1 cellular context compared by ENCODE assay signal in genomic region chr6:26216886-26217713, GRCh38.
TF ChIP-seq lines count a peak whose summit lies in the region.

No MANE protein-coding gene starts in this region.

TF ChIP-seq in HepG2, 621 proteins besides CTCF, POLR2A, EP300 and RAD21 (continued from another document and continues in another):
- peak; percentile 55; the same call in 1 of the 2 replicates for TF ChIP-seq ZNF773 (CRISPR knock-in tag; IDR thresholded peaks at IDR 0.05; ENCODE audit: borderline replicate concordance)
- no peak for TF ChIP-seq ZNF24 (IDR thresholded peaks at IDR 0.05)
- TF ChIP-seq KLF12 (CRISPR knock-in tag; IDR thresholded peaks at IDR 0.05; ENCODE audit: borderline replicate concordance), result peak; percentile 90; the same call in 1 of the 2 replicates
- peak; percentile 92 for TF ChIP-seq ZNF766 (CRISPR knock-in tag; IDR thresholded peaks at IDR 0.05; ENCODE audit: borderline replicate concordance)
- TF ChIP-seq ZSCAN20 (CRISPR knock-in tag; IDR thresholded peaks at IDR 0.05; ENCODE audit: borderline replicate concordance), result no peak
- peak; percentile 97 for TF ChIP-seq ZNF280B (CRISPR knock-in tag; IDR thresholded peaks at IDR 0.05; ENCODE audit: borderline replicate concordance)
- peak; percentile 90 for TF ChIP-seq ZNF619 (CRISPR knock-in tag; IDR thresholded peaks at IDR 0.05)
- no peak for TF ChIP-seq ETS1 (CRISPR knock-in tag; IDR thresholded peaks at IDR 0.05)
- TF ChIP-seq, protein P1, sequence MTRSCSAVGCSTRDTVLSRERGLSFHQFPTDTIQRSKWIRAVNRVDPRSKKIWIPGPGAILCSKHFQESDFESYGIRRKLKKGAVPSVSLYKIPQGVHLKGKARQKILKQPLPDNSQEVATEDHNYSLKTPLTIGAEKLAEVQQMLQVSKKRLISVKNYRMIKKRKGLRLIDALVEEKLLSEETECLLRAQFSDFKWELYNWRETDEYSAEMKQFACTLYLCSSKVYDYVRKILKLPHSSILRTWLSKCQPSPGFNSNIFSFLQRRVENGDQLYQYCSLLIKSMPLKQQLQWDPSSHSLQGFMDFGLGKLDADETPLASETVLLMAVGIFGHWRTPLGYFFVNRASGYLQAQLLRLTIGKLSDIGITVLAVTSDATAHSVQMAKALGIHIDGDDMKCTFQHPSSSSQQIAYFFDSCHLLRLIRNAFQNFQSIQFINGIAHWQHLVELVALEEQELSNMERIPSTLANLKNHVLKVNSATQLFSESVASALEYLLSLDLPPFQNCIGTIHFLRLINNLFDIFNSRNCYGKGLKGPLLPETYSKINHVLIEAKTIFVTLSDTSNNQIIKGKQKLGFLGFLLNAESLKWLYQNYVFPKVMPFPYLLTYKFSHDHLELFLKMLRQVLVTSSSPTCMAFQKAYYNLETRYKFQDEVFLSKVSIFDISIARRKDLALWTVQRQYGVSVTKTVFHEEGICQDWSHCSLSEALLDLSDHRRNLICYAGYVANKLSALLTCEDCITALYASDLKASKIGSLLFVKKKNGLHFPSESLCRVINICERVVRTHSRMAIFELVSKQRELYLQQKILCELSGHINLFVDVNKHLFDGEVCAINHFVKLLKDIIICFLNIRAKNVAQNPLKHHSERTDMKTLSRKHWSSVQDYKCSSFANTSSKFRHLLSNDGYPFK (CRISPR knock-in tag; IDR thresholded peaks at IDR 0.05; ENCODE audit: borderline replicate concordance), result peak; percentile 71; the same call in 1 of the 2 replicates
- no peak for TF ChIP-seq IRF2 (CRISPR knock-in tag; IDR thresholded peaks at IDR 0.05)
- no peak for TF ChIP-seq SRSF4 (IDR thresholded peaks at IDR 0.05; ENCODE audit: low read depth, low read length, poor library complexity, severe bottlenecking)
- TF ChIP-seq CHD2 (IDR thresholded peaks at IDR 0.05; ENCODE audit: low read depth, low read length), result peak; percentile 92
- TF ChIP-seq, protein P2, sequence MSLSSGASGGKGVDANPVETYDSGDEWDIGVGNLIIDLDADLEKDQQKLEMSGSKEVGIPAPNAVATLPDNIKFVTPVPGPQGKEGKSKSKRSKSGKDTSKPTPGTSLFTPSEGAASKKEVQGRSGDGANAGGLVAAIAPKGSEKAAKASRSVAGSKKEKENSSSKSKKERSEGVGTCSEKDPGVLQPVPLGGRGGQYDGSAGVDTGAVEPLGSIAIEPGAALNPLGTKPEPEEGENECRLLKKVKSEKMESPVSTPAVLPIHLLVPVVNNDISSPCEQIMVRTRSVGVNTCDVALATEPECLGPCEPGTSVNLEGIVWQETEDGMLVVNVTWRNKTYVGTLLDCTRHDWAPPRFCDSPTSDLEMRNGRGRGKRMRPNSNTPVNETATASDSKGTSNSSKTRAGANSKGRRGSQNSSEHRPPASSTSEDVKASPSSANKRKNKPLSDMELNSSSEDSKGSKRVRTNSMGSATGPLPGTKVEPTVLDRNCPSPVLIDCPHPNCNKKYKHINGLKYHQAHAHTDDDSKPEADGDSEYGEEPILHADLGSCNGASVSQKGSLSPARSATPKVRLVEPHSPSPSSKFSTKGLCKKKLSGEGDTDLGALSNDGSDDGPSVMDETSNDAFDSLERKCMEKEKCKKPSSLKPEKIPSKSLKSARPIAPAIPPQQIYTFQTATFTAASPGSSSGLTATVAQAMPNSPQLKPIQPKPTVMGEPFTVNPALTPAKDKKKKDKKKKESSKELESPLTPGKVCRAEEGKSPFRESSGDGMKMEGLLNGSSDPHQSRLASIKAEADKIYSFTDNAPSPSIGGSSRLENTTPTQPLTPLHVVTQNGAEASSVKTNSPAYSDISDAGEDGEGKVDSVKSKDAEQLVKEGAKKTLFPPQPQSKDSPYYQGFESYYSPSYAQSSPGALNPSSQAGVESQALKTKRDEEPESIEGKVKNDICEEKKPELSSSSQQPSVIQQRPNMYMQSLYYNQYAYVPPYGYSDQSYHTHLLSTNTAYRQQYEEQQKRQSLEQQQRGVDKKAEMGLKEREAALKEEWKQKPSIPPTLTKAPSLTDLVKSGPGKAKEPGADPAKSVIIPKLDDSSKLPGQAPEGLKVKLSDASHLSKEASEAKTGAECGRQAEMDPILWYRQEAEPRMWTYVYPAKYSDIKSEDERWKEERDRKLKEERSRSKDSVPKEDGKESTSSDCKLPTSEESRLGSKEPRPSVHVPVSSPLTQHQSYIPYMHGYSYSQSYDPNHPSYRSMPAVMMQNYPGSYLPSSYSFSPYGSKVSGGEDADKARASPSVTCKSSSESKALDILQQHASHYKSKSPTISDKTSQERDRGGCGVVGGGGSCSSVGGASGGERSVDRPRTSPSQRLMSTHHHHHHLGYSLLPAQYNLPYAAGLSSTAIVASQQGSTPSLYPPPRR (CRISPR knock-in tag; IDR thresholded peaks at IDR 0.05; ENCODE audit: borderline replicate concordance), result peak; percentile 72; the same call in 1 of the 2 replicates
- no peak for TF ChIP-seq ZNF775 (CRISPR knock-in tag; IDR thresholded peaks at IDR 0.05; ENCODE audit: borderline replicate concordance)
- TF ChIP-seq PITX1 (CRISPR knock-in tag; IDR thresholded peaks at IDR 0.05), result peak; percentile 87
- no peak for TF ChIP-seq ZNF790 (CRISPR knock-in tag; IDR thresholded peaks at IDR 0.05; ENCODE audit: borderline replicate concordance)
- TF ChIP-seq SOX6 (IDR thresholded peaks at IDR 0.05), result no peak
- TF ChIP-seq SOX6 (CRISPR knock-in tag; IDR thresholded peaks at IDR 0.05), result peak; percentile 69
- TF ChIP-seq, protein P3, sequence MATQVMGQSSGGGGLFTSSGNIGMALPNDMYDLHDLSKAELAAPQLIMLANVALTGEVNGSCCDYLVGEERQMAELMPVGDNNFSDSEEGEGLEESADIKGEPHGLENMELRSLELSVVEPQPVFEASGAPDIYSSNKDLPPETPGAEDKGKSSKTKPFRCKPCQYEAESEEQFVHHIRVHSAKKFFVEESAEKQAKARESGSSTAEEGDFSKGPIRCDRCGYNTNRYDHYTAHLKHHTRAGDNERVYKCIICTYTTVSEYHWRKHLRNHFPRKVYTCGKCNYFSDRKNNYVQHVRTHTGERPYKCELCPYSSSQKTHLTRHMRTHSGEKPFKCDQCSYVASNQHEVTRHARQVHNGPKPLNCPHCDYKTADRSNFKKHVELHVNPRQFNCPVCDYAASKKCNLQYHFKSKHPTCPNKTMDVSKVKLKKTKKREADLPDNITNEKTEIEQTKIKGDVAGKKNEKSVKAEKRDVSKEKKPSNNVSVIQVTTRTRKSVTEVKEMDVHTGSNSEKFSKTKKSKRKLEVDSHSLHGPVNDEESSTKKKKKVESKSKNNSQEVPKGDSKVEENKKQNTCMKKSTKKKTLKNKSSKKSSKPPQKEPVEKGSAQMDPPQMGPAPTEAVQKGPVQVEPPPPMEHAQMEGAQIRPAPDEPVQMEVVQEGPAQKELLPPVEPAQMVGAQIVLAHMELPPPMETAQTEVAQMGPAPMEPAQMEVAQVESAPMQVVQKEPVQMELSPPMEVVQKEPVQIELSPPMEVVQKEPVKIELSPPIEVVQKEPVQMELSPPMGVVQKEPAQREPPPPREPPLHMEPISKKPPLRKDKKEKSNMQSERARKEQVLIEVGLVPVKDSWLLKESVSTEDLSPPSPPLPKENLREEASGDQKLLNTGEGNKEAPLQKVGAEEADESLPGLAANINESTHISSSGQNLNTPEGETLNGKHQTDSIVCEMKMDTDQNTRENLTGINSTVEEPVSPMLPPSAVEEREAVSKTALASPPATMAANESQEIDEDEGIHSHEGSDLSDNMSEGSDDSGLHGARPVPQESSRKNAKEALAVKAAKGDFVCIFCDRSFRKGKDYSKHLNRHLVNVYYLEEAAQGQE (IDR thresholded peaks at IDR 0.05; ENCODE audit: borderline replicate concordance in 1 of 2, low read depth in 1 of 2, low read length in 2 of 2), result peak in 1 of 2 experiments; percentile 16; a peak in 1 of 4 replicates
- TF ChIP-seq ZNF724P (CRISPR knock-in tag; IDR thresholded peaks at IDR 0.05; ENCODE audit: borderline replicate concordance), result no peak; the same call in 1 of the 2 replicates
- peak; percentile 62 for TF ChIP-seq USF2 (IDR thresholded peaks at IDR 0.05; ENCODE audit: low read depth, low read length)
- peak; percentile 77 for TF ChIP-seq USF2 (CRISPR knock-in tag; IDR thresholded peaks at IDR 0.05; ENCODE audit: borderline replicate concordance)
- TF ChIP-seq JUND (CRISPR knock-in tag; IDR thresholded peaks at IDR 0.05), result peak; percentile 68; the same call in 1 of the 2 replicates
- TF ChIP-seq, protein P4, sequence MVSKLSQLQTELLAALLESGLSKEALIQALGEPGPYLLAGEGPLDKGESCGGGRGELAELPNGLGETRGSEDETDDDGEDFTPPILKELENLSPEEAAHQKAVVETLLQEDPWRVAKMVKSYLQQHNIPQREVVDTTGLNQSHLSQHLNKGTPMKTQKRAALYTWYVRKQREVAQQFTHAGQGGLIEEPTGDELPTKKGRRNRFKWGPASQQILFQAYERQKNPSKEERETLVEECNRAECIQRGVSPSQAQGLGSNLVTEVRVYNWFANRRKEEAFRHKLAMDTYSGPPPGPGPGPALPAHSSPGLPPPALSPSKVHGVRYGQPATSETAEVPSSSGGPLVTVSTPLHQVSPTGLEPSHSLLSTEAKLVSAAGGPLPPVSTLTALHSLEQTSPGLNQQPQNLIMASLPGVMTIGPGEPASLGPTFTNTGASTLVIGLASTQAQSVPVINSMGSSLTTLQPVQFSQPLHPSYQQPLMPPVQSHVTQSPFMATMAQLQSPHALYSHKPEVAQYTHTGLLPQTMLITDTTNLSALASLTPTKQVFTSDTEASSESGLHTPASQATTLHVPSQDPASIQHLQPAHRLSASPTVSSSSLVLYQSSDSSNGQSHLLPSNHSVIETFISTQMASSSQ (IDR thresholded peaks at IDR 0.05; ENCODE audit: low read depth), result no peak
- TF ChIP-seq, protein P4 (CRISPR knock-in tag; IDR thresholded peaks at IDR 0.05; ENCODE audit: borderline replicate concordance), result no peak
- TF ChIP-seq, protein P5, sequence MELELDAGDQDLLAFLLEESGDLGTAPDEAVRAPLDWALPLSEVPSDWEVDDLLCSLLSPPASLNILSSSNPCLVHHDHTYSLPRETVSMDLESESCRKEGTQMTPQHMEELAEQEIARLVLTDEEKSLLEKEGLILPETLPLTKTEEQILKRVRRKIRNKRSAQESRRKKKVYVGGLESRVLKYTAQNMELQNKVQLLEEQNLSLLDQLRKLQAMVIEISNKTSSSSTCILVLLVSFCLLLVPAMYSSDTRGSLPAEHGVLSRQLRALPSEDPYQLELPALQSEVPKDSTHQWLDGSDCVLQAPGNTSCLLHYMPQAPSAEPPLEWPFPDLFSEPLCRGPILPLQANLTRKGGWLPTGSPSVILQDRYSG (CRISPR knock-in tag; IDR thresholded peaks at IDR 0.05), result no peak
- TF ChIP-seq, protein P6, sequence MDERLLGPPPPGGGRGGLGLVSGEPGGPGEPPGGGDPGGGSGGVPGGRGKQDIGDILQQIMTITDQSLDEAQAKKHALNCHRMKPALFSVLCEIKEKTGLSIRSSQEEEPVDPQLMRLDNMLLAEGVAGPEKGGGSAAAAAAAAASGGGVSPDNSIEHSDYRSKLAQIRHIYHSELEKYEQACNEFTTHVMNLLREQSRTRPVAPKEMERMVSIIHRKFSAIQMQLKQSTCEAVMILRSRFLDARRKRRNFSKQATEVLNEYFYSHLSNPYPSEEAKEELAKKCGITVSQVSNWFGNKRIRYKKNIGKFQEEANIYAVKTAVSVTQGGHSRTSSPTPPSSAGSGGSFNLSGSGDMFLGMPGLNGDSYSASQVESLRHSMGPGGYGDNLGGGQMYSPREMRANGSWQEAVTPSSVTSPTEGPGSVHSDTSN (CRISPR knock-in tag; IDR thresholded peaks at IDR 0.05), result no peak
- no peak; the same call in 1 of the 2 replicates for TF ChIP-seq ZKSCAN8 (CRISPR knock-in tag; IDR thresholded peaks at IDR 0.05; ENCODE audit: borderline replicate concordance)
